9 cellular contexts compared by ENCODE assay signal in the genomic region with DNA sequence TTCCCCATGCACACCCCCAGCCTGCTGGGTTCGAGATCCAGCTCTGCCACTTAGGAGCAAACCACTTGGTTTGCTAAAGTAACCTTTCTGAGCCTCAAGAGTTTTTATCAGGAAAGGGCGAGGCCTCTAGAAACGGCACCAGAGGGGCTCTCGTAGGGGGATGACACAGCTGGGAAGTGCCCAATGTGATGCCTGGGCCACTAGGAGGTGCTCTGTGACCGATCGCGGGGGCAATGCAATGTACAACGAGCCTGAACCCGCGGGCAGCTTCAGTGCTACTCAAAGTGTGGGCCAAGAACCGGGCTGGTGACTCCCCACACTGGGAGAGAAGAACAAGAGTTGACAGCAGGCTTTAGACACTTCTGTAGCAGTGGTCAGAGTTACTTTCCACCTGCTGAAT. TPM values are rescaled to one million over a fixed set of nuclear protein-coding genes. Genes with fewer than 3 reads are reported as not detected.
A peak's percentile ranks its signal among the peaks of the same experiment; 100 is the strongest.
DNase-seq lines count a peak whose midpoint lies in the region; ATAC-seq and TF ChIP-seq lines count a peak whose summit lies in the region.
"Had no signal": no experiment of that assay in that cellular context is flagged by ENCODE, and none has a peak within 500 bp of the region (broad histone marks: within the 10 kb centered on the region; RNA-seq: fewer than 3 reads in every experiment).

No MANE protein-coding gene starts in this region.

- CTCF ChIA-PET in activated B cell treated with CpG ODN at 0.5 μM for 24 hours (lab: Charles Lee) = interaction anchor here (0.8 to 1.7 kb wide), 3 partner anchors 16 to 36 kb away, joined by 3 to 10 read pairs (median 5); no protein-coding TSS in a partner anchor

- POLR2A ChIA-PET in activated B cell treated with CpG ODN at 0.5 μM for 24 hours (lab: Charles Lee) = interaction anchor here (1.3 kb wide), 1 partner anchor 35 kb away, joined by 4 read pairs; no protein-coding TSS in a partner anchor

- no peak for TF ChIP-seq CTCF in activated B cell treated with CpG ODN at 0.5 μM for 24 hours (IDR thresholded peaks at IDR 0.05)

- peak; percentile 69 for ATAC-seq in HG02885 (IDR thresholded peaks at IDR 0.05; ENCODE audit: poor library complexity, unreplicated experiment)
- ATAC-seq in activated B cell treated with CpG ODN at 0.5 μM for 24 hours (ENCODE audit: low read depth) = peak; percentile 77
- peak; percentile 28 for ATAC-seq in esophagus mucosa
- no peak for ATAC-seq in GM19395 (IDR thresholded peaks at IDR 0.05; ENCODE audit: unreplicated experiment)

- H3K4me1 Mint-ChIP-seq in activated B cell treated with CpG ODN at 0.5 μM for 24 hours = no peaks in the 10 kb centered on the region

- no peaks in the 10 kb centered on the region for H3K9me3 Mint-ChIP-seq in activated B cell treated with CpG ODN at 0.5 μM for 24 hours

- H3K27me3 Mint-ChIP-seq in activated B cell treated with CpG ODN at 0.5 μM for 24 hours = peaks cover 3% of the 10 kb centered on the region

- no peaks in the 10 kb centered on the region for H3K36me3 Mint-ChIP-seq in activated B cell treated with CpG ODN at 0.5 μM for 24 hours (ENCODE audit: low read depth)

- H3K4me3 Mint-ChIP-seq in activated B cell treated with CpG ODN at 0.5 μM for 24 hours = no peak overlapping the region

- H3K27ac Mint-ChIP-seq in activated B cell treated with CpG ODN at 0.5 μM for 24 hours = no peak overlapping the region

- intact Hi-C loops in activated B cell treated with CpG ODN at 0.5 μM for 24 hours (cut with micrococcal nuclease) = loop anchor here (1.0 kb wide), 1 partner anchor 36 kb away; no protein-coding TSS in a partner anchor

- DNase-seq in ELF-1 (ENCODE audit: low read depth, low spot score) (peak; percentile 71), activated B cell treated with CpG ODN at 0.5 μM for 24 hours (peak; percentile 20), mucosa of gallbladder (ENCODE audit: low spot score) (no peak), NCI-H2171 (lab: John Stamatoyannopoulos, UW) (no peak)
- peak; percentile 26 to 41 for DNase-seq in stimulated activated CD4-positive, alpha-beta T cell treated with anti-CD3 and anti-CD28 coated beads, Interleukin-4, amount 100 ng/mL, for 48 hours (ENCODE audit: low read depth in 2 of 2)

RNA-seq across cellular contexts. Expression of a gene that starts 9.4 kb away (rescaled TPM):
- total RNA-seq in activated B cell treated with CpG ODN at 0.5 μM for 24 hours (not detected in 2 replicates), esophagus mucosa (0.56 TPM), mucosa of gallbladder (25.0 TPM)
- total RNA-seq: RPMI7951 had no signal

RNA-seq across cellular contexts. Expression of a gene that starts 15.3 kb away (rescaled TPM):
- total RNA-seq in activated B cell treated with CpG ODN at 0.5 μM for 24 hours = 25.8 and 28.2 TPM in 2 replicates
- 14.7 TPM for total RNA-seq in esophagus mucosa
- 26.2 TPM for total RNA-seq in mucosa of gallbladder

RNA-seq across cellular contexts. Expression of a gene that starts 22.6 kb away (rescaled TPM):
- total RNA-seq in activated B cell treated with CpG ODN at 0.5 μM for 24 hours (23.8 and 24.2 TPM in 2 replicates), esophagus mucosa (6.0 TPM), mucosa of gallbladder (10.7 TPM)

RNA-seq across cellular contexts. Expression of a gene that starts 41.2 kb away (rescaled TPM):
- total RNA-seq in activated B cell treated with CpG ODN at 0.5 μM for 24 hours (14.9 and 15.3 TPM in 2 replicates), esophagus mucosa (9.0 TPM), mucosa of gallbladder (9.8 TPM)

Comparison
In these comparisons a context has a peak if more than half of its experiments do, and no peak if none do; other contexts are left out.
1. DNase-seq: peak in ELF-1 (single experiment), activated B cell treated with CpG ODN at 0.5 μM for 24 hours (single experiment) and stimulated activated CD4-positive, alpha-beta T cell treated with anti-CD3 and anti-CD28 coated beads, Interleukin-4, amount 100 ng/mL, for 48 hours (2 of 2); none in mucosa of gallbladder (single experiment) and NCI-H2171 (single experiment).
2. RNA of a gene that starts 9.4 kb away (total RNA-seq): 25.0 TPM in mucosa of gallbladder (single experiment); 0.56 TPM in esophagus mucosa (single experiment) and not detected in activated B cell treated with CpG ODN at 0.5 μM for 24 hours; every median in the first group is over 10 times any median in the second.